Comparison of ENCODE assay signal across 9 cellular contexts in genomic region chr17:75996665-75997590, GRCh38. TPM values are rescaled to one million over a fixed set of nuclear protein-coding genes. Genes with fewer than 3 reads are reported as not detected.
DNase-seq lines count a peak whose midpoint lies in the region; ATAC-seq and TF ChIP-seq lines count a peak whose summit lies in the region.
"Had no signal": no experiment of that assay in that cellular context is flagged by ENCODE, and none has a peak within 500 bp of the region (broad histone marks: within the 10 kb centered on the region; RNA-seq: fewer than 3 reads in every experiment).

No MANE protein-coding gene starts in this region.

- no peaks in the 10 kb centered on the region for H3K79me2 ChIP-seq in smooth muscle cell (ENCODE audit: low read depth)

- TF ChIP-seq CTCF in glutamatergic neuron (IDR thresholded peaks at IDR 0.05; ENCODE audit: partially characterized antibody, unreplicated experiment) = no peak
- TF ChIP-seq CTCF in smooth muscle cell (IDR thresholded peaks at IDR 0.05; ENCODE audit: borderline replicate concordance, insufficient read depth, poor library complexity, severe bottlenecking) = no peak

- H3K27ac Mint-ChIP-seq in CD4-positive, CD25-positive, alpha-beta regulatory T cell = peak overlapping the region; percentile 89 to 99 (median 90)
- no peak overlapping the region for H3K27ac Mint-ChIP-seq in glutamatergic neuron (ENCODE audit: unreplicated experiment)

- no peaks in the 10 kb centered on the region for H3K27me3 Mint-ChIP-seq in CD4-positive, CD25-positive, alpha-beta regulatory T cell
- H3K27me3 Mint-ChIP-seq in glutamatergic neuron (ENCODE audit: unreplicated experiment) = no peaks in the 10 kb centered on the region

- peak overlapping the region; percentile 51 for H3K27ac ChIP-seq in CD4-positive, CD25-positive, alpha-beta regulatory T cell (ENCODE audit: insufficient read depth, low read length, poor library complexity, severe bottlenecking)
- H3K27ac ChIP-seq in smooth muscle cell (ENCODE audit: low read depth) = peak overlapping the region; percentile 97
- H3K27ac ChIP-seq: dorsolateral prefrontal cortex had no signal

- H3K4me3 Mint-ChIP-seq in CD4-positive, CD25-positive, alpha-beta regulatory T cell = peak overlapping the region; percentile 3 to 68 (median 64)
- no peak overlapping the region for H3K4me3 Mint-ChIP-seq in glutamatergic neuron (ENCODE audit: unreplicated experiment)

- peaks cover 0 to 22% (median 14%) of the 10 kb centered on the region in 4 donors for H3K4me1 Mint-ChIP-seq in CD4-positive, CD25-positive, alpha-beta regulatory T cell
- H3K4me1 Mint-ChIP-seq in glutamatergic neuron (ENCODE audit: low read depth, unreplicated experiment) = no peaks in the 10 kb centered on the region

- H3K4me1 ChIP-seq in CD4-positive, CD25-positive, alpha-beta regulatory T cell (ENCODE audit: control insufficient read depth, insufficient read depth, low read length, poor library complexity, severe bottlenecking) = peaks cover 11% of the 10 kb centered on the region
- H3K4me1 ChIP-seq in smooth muscle cell (ENCODE audit: low read depth) = no peaks in the 10 kb centered on the region

- H4K20me1 ChIP-seq in smooth muscle cell (ENCODE audit: low read depth) = no peaks in the 10 kb centered on the region

- H3K36me3 ChIP-seq in CD4-positive, CD25-positive, alpha-beta regulatory T cell (ENCODE audit: control insufficient read depth, insufficient read depth, low read length) = peaks cover 5% of the 10 kb centered on the region
- no peaks in the 10 kb centered on the region for H3K36me3 ChIP-seq in smooth muscle cell (ENCODE audit: low read depth)

- peaks cover 0 to 1% (median 0%) of the 10 kb centered on the region in 7 donors for H3K9me3 Mint-ChIP-seq in CD4-positive, CD25-positive, alpha-beta regulatory T cell
- peaks cover 2% of the 10 kb centered on the region for H3K9me3 Mint-ChIP-seq in glutamatergic neuron (ENCODE audit: unreplicated experiment)

- H3F3A ChIP-seq in smooth muscle cell (ENCODE audit: low read depth) = no peaks in the 10 kb centered on the region

- no peaks in the 10 kb centered on the region for H3K9me3 ChIP-seq in CD4-positive, CD25-positive, alpha-beta regulatory T cell (ENCODE audit: control insufficient read depth in 2 of 2, low read length in 2 of 2)
- H3K9me3 ChIP-seq in smooth muscle cell (replicated peaks; ENCODE audit: low read depth) = no peaks in the 10 kb centered on the region

- H3K4me2 ChIP-seq in smooth muscle cell = peak overlapping the region; percentile 42

- WGBS in smooth muscle cell (ENCODE audit: low lambda C conversion rate) = 33% methylated on average over 18 of the region's 18 CpGs

- H3K27me3 ChIP-seq in CD4-positive, CD25-positive, alpha-beta regulatory T cell (ENCODE audit: control insufficient read depth, insufficient read depth, low read length) = no peaks in the 10 kb centered on the region
- H3K27me3 ChIP-seq in smooth muscle cell (ENCODE audit: low read depth) = no peaks in the 10 kb centered on the region
- H3K27me3 ChIP-seq: dorsolateral prefrontal cortex had no signal

- peak in 1 of 3 donors; percentile 45 for DNase-seq in CD4-positive, CD25-positive, alpha-beta regulatory T cell
- peak; percentile 88 for DNase-seq in HT-29 (ENCODE audit: low spot score)
- DNase-seq in activated CD4-positive, alpha-beta T cell treated with anti-CD3 and anti-CD28 coated beads, Interleukin-2, amount 50 U/mL, for 48 hours = peak; percentile 62 to 69
- peak; percentile 12 for DNase-seq in glutamatergic neuron
- peak; percentile 31 for DNase-seq in smooth muscle cell (lab: John Stamatoyannopoulos, UW; ENCODE audit: unreplicated experiment)
- DNase-seq in NCI-H1694 (lab: John Stamatoyannopoulos, UW) = no peak

- peaks cover 8% of the 10 kb centered on the region for H3K36me3 Mint-ChIP-seq in CD4-positive, CD25-positive, alpha-beta regulatory T cell
- H3K36me3 Mint-ChIP-seq in glutamatergic neuron (ENCODE audit: unreplicated experiment) = no peaks in the 10 kb centered on the region

- H2AFZ ChIP-seq in smooth muscle cell (ENCODE audit: low read depth) = no peak overlapping the region

- H3K9ac ChIP-seq in smooth muscle cell (ENCODE audit: low read depth) = peak overlapping the region; percentile 85

- no peak overlapping the region for H3K4me3 ChIP-seq in CD4-positive, CD25-positive, alpha-beta regulatory T cell (ENCODE audit: low read depth, low read length)
- H3K4me3 ChIP-seq in smooth muscle cell = no peak overlapping the region
- H3K4me3 ChIP-seq: dorsolateral prefrontal cortex had no signal

- ATAC-seq in CD4-positive, CD25-positive, alpha-beta regulatory T cell (ENCODE audit: low read depth in 2 of 2) = peak; percentile 41 to 59
- ATAC-seq in GM18858 (IDR thresholded peaks at IDR 0.05; ENCODE audit: unreplicated experiment) (no peak), HG03135 (IDR thresholded peaks at IDR 0.05; ENCODE audit: unreplicated experiment) (no peak)

RNA-seq across cellular contexts. Expression of gene CDK3, which starts 3.7 kb away (rescaled TPM):
- total RNA-seq in CD4-positive, CD25-positive, alpha-beta regulatory T cell = 11.6 TPM
- 1 to 10 TPM in 1 of 4 donors, under 1 TPM in 3; 0.17 to 1.0 (median 0.50) TPM for polyA plus RNA-seq in CD4-positive, CD25-positive, alpha-beta regulatory T cell
- 9.5 and 11.5 TPM in 2 replicates for total RNA-seq in HT-29 (2014; rRNA removed; shearing (Covaris generic))
- total RNA-seq in glutamatergic neuron (ENCODE audit: unreplicated experiment) = 7.1 TPM
- 1.0 and 1.2 TPM in 2 replicates for total RNA-seq in smooth muscle cell
- polyA plus RNA-seq in smooth muscle cell = 3.9 and 10.2 TPM in 2 replicates

RNA-seq across cellular contexts. Expression of gene TEN1, which starts 17.9 kb away (rescaled TPM):
- 17.3 TPM for total RNA-seq in CD4-positive, CD25-positive, alpha-beta regulatory T cell
- polyA plus RNA-seq in CD4-positive, CD25-positive, alpha-beta regulatory T cell = 10 to 100 TPM; 19.9 to 26.1 (median 21.5) TPM
- total RNA-seq in HT-29 (2014; rRNA removed; shearing (Covaris generic)) = 48.6 and 56.2 TPM in 2 replicates
- total RNA-seq in glutamatergic neuron (ENCODE audit: unreplicated experiment) (8.5 TPM), smooth muscle cell (4.2 and 15.5 TPM in 2 replicates)
- 19.2 and 25.6 TPM in 2 replicates for polyA plus RNA-seq in smooth muscle cell

RNA-seq across cellular contexts. Expression of gene ACOX1, which starts 18.0 kb away (rescaled TPM):
- 25.6 TPM for total RNA-seq in CD4-positive, CD25-positive, alpha-beta regulatory T cell
- 10 to 100 TPM; 15.0 to 24.3 (median 18.9) TPM for polyA plus RNA-seq in CD4-positive, CD25-positive, alpha-beta regulatory T cell
- total RNA-seq in HT-29 (2014; rRNA removed; shearing (Covaris generic)) = 32.1 and 46.5 TPM in 2 replicates
- total RNA-seq in glutamatergic neuron (ENCODE audit: unreplicated experiment) (52.9 TPM), smooth muscle cell (35.3 and 46.7 TPM in 2 replicates)
- polyA plus RNA-seq in smooth muscle cell = 25.9 and 30.2 TPM in 2 replicates

RNA-seq across cellular contexts. Expression of gene EVPL, which starts 30.2 kb away (rescaled TPM):
- 0.15 TPM for total RNA-seq in CD4-positive, CD25-positive, alpha-beta regulatory T cell
- under 1 TPM in 1 of 4 donors, not detected in 3; 0.05 TPM for polyA plus RNA-seq in CD4-positive, CD25-positive, alpha-beta regulatory T cell
- 40.1 and 42.1 TPM in 2 replicates for total RNA-seq in HT-29 (2014; rRNA removed; shearing (Covaris generic))
- not detected for total RNA-seq in glutamatergic neuron (ENCODE audit: unreplicated experiment)
- total RNA-seq in smooth muscle cell = 1.6 and 1.9 TPM in 2 replicates
- 0.77 and 2.0 TPM in 2 replicates for polyA plus RNA-seq in smooth muscle cell

RNA-seq across cellular contexts. Expression of gene FBF1, which starts 56.1 kb away (rescaled TPM):
- total RNA-seq in CD4-positive, CD25-positive, alpha-beta regulatory T cell = 15.5 TPM
- polyA plus RNA-seq in CD4-positive, CD25-positive, alpha-beta regulatory T cell = 1 to 10 TPM; 1.7 to 3.6 (median 2.3) TPM
- total RNA-seq in HT-29 (2014; rRNA removed; shearing (Covaris generic)) = 7.4 and 13.1 TPM in 2 replicates
- 110 TPM for total RNA-seq in glutamatergic neuron (ENCODE audit: unreplicated experiment)
- 8.4 and 21.8 TPM in 2 replicates for total RNA-seq in smooth muscle cell
- polyA plus RNA-seq in smooth muscle cell = 4.6 and 8.2 TPM in 2 replicates

Comparison
In these comparisons a context has a peak if more than half of its experiments do, and no peak if none do; other contexts are left out.
1. ATAC-seq: peak in CD4-positive, CD25-positive, alpha-beta regulatory T cell (2 of 2); none in GM18858 (single experiment) and HG03135 (single experiment).